In the genomic region with DNA sequence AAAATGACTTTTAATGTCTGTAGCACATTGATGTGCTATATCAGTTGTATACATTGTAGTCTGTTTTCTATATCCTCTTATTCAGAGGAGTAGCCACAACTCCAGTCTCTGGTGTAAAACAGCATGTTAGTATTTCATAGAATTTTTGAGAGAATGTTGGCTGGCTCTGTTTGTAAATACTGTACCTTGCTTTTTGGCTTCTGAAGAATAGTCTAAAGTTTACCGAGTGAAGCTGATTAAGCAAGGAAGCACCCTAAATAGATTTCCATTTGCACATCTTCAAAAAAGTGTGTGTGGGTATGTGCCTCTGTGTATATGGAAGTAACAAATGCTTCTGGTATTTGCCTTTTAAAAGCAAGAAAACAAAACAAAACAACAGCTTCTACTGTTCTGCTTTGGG, we compare ENCODE assay signal across 2 cellular contexts.
TF ChIP-seq lines count a peak whose summit lies in the region.

No MANE protein-coding gene starts in this region.

TF ChIP-seq in GM23338, 12 proteins besides CTCF, POLR2A, EP300 and RAD21:
- no peak for TF ChIP-seq POLR2AphosphoS5 (IDR thresholded peaks at IDR 0.05; ENCODE audit: low read depth)
- TF ChIP-seq JUNB (IDR thresholded peaks at IDR 0.05; ENCODE audit: unreplicated experiment), result no peak
- no peak for TF ChIP-seq STAT1 (IDR thresholded peaks at IDR 0.05; ENCODE audit: unreplicated experiment)
TF ChIP-seq in GM23338: peak in this region for 0.

TF ChIP-seq in K562, 482 proteins besides CTCF, POLR2A, EP300 and RAD21:
- no peak for TF ChIP-seq RBM17 (IDR thresholded peaks at IDR 0.05; ENCODE audit: borderline replicate concordance, low read depth, low read length)
